ENCODE assay signal across 8 cellular contexts in the genomic region with DNA sequence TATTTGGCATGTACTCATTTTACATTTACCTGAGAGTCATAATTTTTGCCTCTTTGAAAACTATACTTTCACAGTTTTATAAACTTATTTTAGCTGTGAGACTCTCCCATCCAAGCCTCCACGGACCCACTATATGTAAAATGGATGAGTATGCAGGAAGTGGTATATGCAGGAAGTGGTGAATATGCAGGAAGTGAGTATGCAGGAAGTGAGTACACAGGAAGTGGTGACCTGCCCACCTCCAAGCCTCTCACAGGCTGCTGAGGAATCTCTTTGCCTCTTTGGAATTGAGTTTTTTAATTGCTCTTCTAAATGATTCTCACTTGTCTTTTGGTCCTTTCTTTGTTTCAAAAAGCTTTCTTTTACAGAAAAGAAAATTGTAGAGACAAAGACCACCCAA.
A peak's percentile ranks its signal among the peaks of the same experiment; 100 is the strongest.
DNase-seq lines count a peak whose midpoint lies in the region; ATAC-seq and TF ChIP-seq lines count a peak whose summit lies in the region.

No MANE protein-coding gene starts in this region.

- H3K36me3 ChIP-seq in effector memory CD4-positive, alpha-beta T cell (ENCODE audit: control insufficient read depth, insufficient read depth, low read length), result no peaks in the 10 kb centered on the region

- peaks cover 20% of the 10 kb centered on the region for H3K36me3 Mint-ChIP-seq in T-helper 2 cell treated with Interferon-gamma antibody and Interleukin-4, amounts not matched to agents 5 μg/mL and 100 μg/mL, for 36 hours (ENCODE audit: low read depth)

- intact Hi-C loops in head of caudate nucleus (cut with DNase I), result no loop called here

- peaks cover 15% of the 10 kb centered on the region for H3K4me1 ChIP-seq in effector memory CD4-positive, alpha-beta T cell (ENCODE audit: control insufficient read depth, insufficient read depth, low read length, poor library complexity, severe bottlenecking)

- peak overlapping the region; percentile 65 for H3K4me3 Mint-ChIP-seq in T-helper 2 cell treated with Interferon-gamma antibody and Interleukin-4, amounts not matched to agents 5 μg/mL and 100 μg/mL, for 36 hours

- peaks cover 16% of the 10 kb centered on the region for H3K4me1 Mint-ChIP-seq in T-helper 2 cell treated with Interferon-gamma antibody and Interleukin-4, amounts not matched to agents 5 μg/mL and 100 μg/mL, for 36 hours (ENCODE audit: low read depth)

- peaks cover 2% of the 10 kb centered on the region for H3K27me3 Mint-ChIP-seq in T-helper 2 cell treated with Interferon-gamma antibody and Interleukin-4, amounts not matched to agents 5 μg/mL and 100 μg/mL, for 36 hours (ENCODE audit: low read depth)

- no peak overlapping the region for H3K27ac ChIP-seq in effector memory CD4-positive, alpha-beta T cell (ENCODE audit: insufficient read depth, low read length, poor library complexity, severe bottlenecking)

- peak overlapping the region; percentile 62 for H3K27ac Mint-ChIP-seq in T-helper 2 cell treated with Interferon-gamma antibody and Interleukin-4, amounts not matched to agents 5 μg/mL and 100 μg/mL, for 36 hours

- DNase-seq in GM12865 (ENCODE audit: low read depth) (peak; percentile 39), head of caudate nucleus (no peak), COLO668 (lab: John Stamatoyannopoulos, UW; ENCODE audit: unreplicated experiment) (no peak)
- DNase-seq in T-helper 2 cell treated with Interferon-gamma antibody and Interleukin-4, amounts not matched to agents 5 μg/mL and 100 μg/mL, for 36 hours (ENCODE audit: low spot score), result peak; percentile 49
- peak in 2 of 3 donors; percentile 3 to 20 for DNase-seq in effector memory CD4-positive, alpha-beta T cell

- peaks cover 57% of the 10 kb centered on the region for H3K9me3 Mint-ChIP-seq in T-helper 2 cell treated with Interferon-gamma antibody and Interleukin-4, amounts not matched to agents 5 μg/mL and 100 μg/mL, for 36 hours

- H3K4me3 ChIP-seq in GM12865 (ENCODE audit: low read depth, low read length), result no peak overlapping the region
- H3K4me3 ChIP-seq in effector memory CD4-positive, alpha-beta T cell (ENCODE audit: insufficient read depth, low read depth, low read length, poor library complexity, severe bottlenecking), result no peak overlapping the region

- TF ChIP-seq CTCF in GM12865 (IDR thresholded peaks at IDR 0.05; ENCODE audit: insufficient read depth, low read depth, low read length, missing control alignments), result no peak

- peak; percentile 83 for ATAC-seq in HG02885 (IDR thresholded peaks at IDR 0.05; ENCODE audit: poor library complexity, unreplicated experiment)
- ATAC-seq in GM21723 (IDR thresholded peaks at IDR 0.05; ENCODE audit: unreplicated experiment), result no peak
- ATAC-seq in HG02798 (IDR thresholded peaks at IDR 0.05; ENCODE audit: poor library complexity, unreplicated experiment), result no peak

- H3K9me3 ChIP-seq in effector memory CD4-positive, alpha-beta T cell (ENCODE audit: control insufficient read depth, low read length), result peaks cover 7% of the 10 kb centered on the region

- H3K27me3 ChIP-seq in effector memory CD4-positive, alpha-beta T cell (replicated peaks; ENCODE audit: control insufficient read depth, insufficient read depth, low read length, poor library complexity, severe bottlenecking), result no peaks in the 10 kb centered on the region

Comparison
In these comparisons a context has a peak if more than half of its experiments do, and no peak if none do; other contexts are left out.
1. DNase-seq: peak in GM12865 (single experiment), T-helper 2 cell treated with Interferon-gamma antibody and Interleukin-4, amounts not matched to agents 5 μg/mL and 100 μg/mL, for 36 hours (single experiment) and effector memory CD4-positive, alpha-beta T cell (2 of 3); none in head of caudate nucleus (0 of 42) and COLO668 (single experiment).